In genomic region chr12:42237052-42237852, GRCh38 we compare ENCODE assay signal across 8 cellular contexts. TPM values are rescaled to one million over a fixed set of nuclear protein-coding genes. Genes with fewer than 3 reads are reported as not detected.
DNase-seq lines count a peak whose midpoint lies in the region; ATAC-seq and TF ChIP-seq lines count a peak whose summit lies in the region.

No MANE protein-coding gene starts in this region.

- no peaks in the 10 kb centered on the region for H3K27me3 ChIP-seq in Peyer's patch
- H3K27me3 ChIP-seq in fibroblast of lung (ENCODE audit: control insufficient read depth, insufficient read depth, low read length) = no peaks in the 10 kb centered on the region
- no peaks in the 10 kb centered on the region for H3K27me3 ChIP-seq in naive thymus-derived CD4-positive, alpha-beta T cell (ENCODE audit: control insufficient read depth in 2 of 2, insufficient read depth in 2 of 2, low read length in 2 of 2)

- no peaks in the 10 kb centered on the region for H3K36me3 ChIP-seq in Peyer's patch
- H3K36me3 ChIP-seq in fibroblast of lung (ENCODE audit: control insufficient read depth, insufficient read depth, low read length) = no peaks in the 10 kb centered on the region
- peaks cover 0 to 8% (median 0%) of the 10 kb centered on the region in 3 experiments for H3K36me3 ChIP-seq in naive thymus-derived CD4-positive, alpha-beta T cell (ENCODE audit: control insufficient read depth in 2 of 3, insufficient read depth in 3 of 3, low read length in 3 of 3)

- POLR2A ChIA-PET in naive thymus-derived CD4-positive, alpha-beta T cell (lab: Charles Lee) = interaction anchor here (3.2 kb wide), 1 partner anchor 89 kb away, joined by 15 read pairs; the partner anchor contains the start of genes PPHLN1 and ZCRB1

- H3K27me3 Mint-ChIP-seq in naive thymus-derived CD4-positive, alpha-beta T cell = no peaks in the 10 kb centered on the region
- no peaks in the 10 kb centered on the region for H3K27me3 Mint-ChIP-seq in stimulated activated naive B cell treated with anti-CD40 and anti-IgM and Interleukin-4, amounts not matched to agents 10 μg/mL and 1 μg/mL and 100 μg/mL, for 72 hours

- DNase-seq in DMS53 treated with DMSO at 0.1 percent for 48 hours (lab: John Stamatoyannopoulos, UW; ENCODE audit: unreplicated experiment) (peak; percentile 94), HuH-7 (ENCODE audit: low spot score) (peak; percentile 85), Peyer's patch (peak; percentile 76 to 90 (median 86)), activated T-helper 1 cell treated with Interleukin-2 at 50 U/mL for 16 hours (ENCODE audit: low read depth) (peak; percentile 57), fibroblast of lung (ENCODE audit: low read depth in 2 of 2) (peak; percentile 72 to 83)
- peak; percentile 60 to 75 (median 71) for DNase-seq in naive thymus-derived CD4-positive, alpha-beta T cell
- peak; percentile 75 for DNase-seq in stimulated activated naive B cell treated with anti-CD40 and anti-IgM and Interleukin-4, amounts not matched to agents 10 μg/mL and 1 μg/mL and 100 μg/mL, for 72 hours

- H3K9me3 ChIP-seq in Peyer's patch (no peaks in the 10 kb centered on the region), fibroblast of lung (ENCODE audit: control insufficient read depth, insufficient read depth, low read depth, low read length) (no peaks in the 10 kb centered on the region)
- no peaks in the 10 kb centered on the region for H3K9me3 ChIP-seq in naive thymus-derived CD4-positive, alpha-beta T cell (ENCODE audit: control insufficient read depth in 2 of 3, low read length in 3 of 3)

- peaks cover 3 to 24% (median 5%) of the 10 kb centered on the region in 4 donors for H3K4me1 ChIP-seq in Peyer's patch
- peaks cover 11% of the 10 kb centered on the region for H3K4me1 ChIP-seq in fibroblast of lung (ENCODE audit: control insufficient read depth, extremely low read depth, insufficient read depth, low read length)
- peaks cover 18 to 23% of the 10 kb centered on the region in 2 donors for H3K4me1 ChIP-seq in naive thymus-derived CD4-positive, alpha-beta T cell (ENCODE audit: control insufficient read depth in 2 of 2, insufficient read depth in 2 of 2, low read length in 2 of 2)

- ATAC-seq in GM21526 (IDR thresholded peaks at IDR 0.05; ENCODE audit: low FRiP score, unreplicated experiment) = peak; percentile 75
- ATAC-seq in naive thymus-derived CD4-positive, alpha-beta T cell = peak; percentile 82
- ATAC-seq in stimulated activated naive B cell treated with anti-CD40 and anti-IgM and Interleukin-4, amounts not matched to agents 10 μg/mL and 1 μg/mL and 100 μg/mL, for 72 hours (replicated peaks) = peak; percentile 88 to 89

- peaks cover 31 to 58% (median 47%) of the 10 kb centered on the region in 7 donors for H3K4me1 Mint-ChIP-seq in naive thymus-derived CD4-positive, alpha-beta T cell
- H3K4me1 Mint-ChIP-seq in stimulated activated naive B cell treated with anti-CD40 and anti-IgM and Interleukin-4, amounts not matched to agents 10 μg/mL and 1 μg/mL and 100 μg/mL, for 72 hours = peaks cover 17 to 31% of the 10 kb centered on the region in 2 donors

- H4K20me1 ChIP-seq in fibroblast of lung (ENCODE audit: control insufficient read depth, extremely low read depth, insufficient read depth, low read length) = no peaks in the 10 kb centered on the region

- H3K4me3 Mint-ChIP-seq in naive thymus-derived CD4-positive, alpha-beta T cell = peak overlapping the region; percentile 90 to 97 (median 92)
- H3K4me3 Mint-ChIP-seq in stimulated activated naive B cell treated with anti-CD40 and anti-IgM and Interleukin-4, amounts not matched to agents 10 μg/mL and 1 μg/mL and 100 μg/mL, for 72 hours = peak overlapping the region; percentile 90

- peak overlapping the region; percentile 95 to 96 (median 95) for H3K27ac ChIP-seq in Peyer's patch
- H3K27ac ChIP-seq in fibroblast of lung (ENCODE audit: insufficient read depth, low read length) = peak overlapping the region; percentile 76
- H3K27ac ChIP-seq in naive thymus-derived CD4-positive, alpha-beta T cell (ENCODE audit: low read depth, low read length) = peak overlapping the region; percentile 92

- H3K9me3 Mint-ChIP-seq in naive thymus-derived CD4-positive, alpha-beta T cell = no peaks in the 10 kb centered on the region
- H3K9me3 Mint-ChIP-seq in stimulated activated naive B cell treated with anti-CD40 and anti-IgM and Interleukin-4, amounts not matched to agents 10 μg/mL and 1 μg/mL and 100 μg/mL, for 72 hours = no peaks in the 10 kb centered on the region

- peaks cover 31% of the 10 kb centered on the region for H3K79me2 ChIP-seq in fibroblast of lung (ENCODE audit: control insufficient read depth, insufficient read depth, low read length)

- peak overlapping the region; percentile 82 to 94 (median 89) for H3K27ac Mint-ChIP-seq in naive thymus-derived CD4-positive, alpha-beta T cell
- peak overlapping the region; percentile 91 for H3K27ac Mint-ChIP-seq in stimulated activated naive B cell treated with anti-CD40 and anti-IgM and Interleukin-4, amounts not matched to agents 10 μg/mL and 1 μg/mL and 100 μg/mL, for 72 hours

- CTCF ChIA-PET in naive thymus-derived CD4-positive, alpha-beta T cell (lab: Charles Lee) = no interaction called here

- H3K36me3 Mint-ChIP-seq in naive thymus-derived CD4-positive, alpha-beta T cell = peaks cover 0 to 22% (median 5%) of the 10 kb centered on the region in 5 donors
- H3K36me3 Mint-ChIP-seq in stimulated activated naive B cell treated with anti-CD40 and anti-IgM and Interleukin-4, amounts not matched to agents 10 μg/mL and 1 μg/mL and 100 μg/mL, for 72 hours = peaks cover 4 to 12% of the 10 kb centered on the region in 2 donors

- peak in 1 of 2 donors; percentile 8 for TF ChIP-seq POLR2A in Peyer's patch (IDR thresholded peaks at IDR 0.05)

- TF ChIP-seq CTCF in Peyer's patch (IDR thresholded peaks at IDR 0.05) (peak in 4 of 6 experiments; percentile 38 to 57 (median 54)), fibroblast of lung (conservative IDR thresholded peaks at IDR 0.05 in 1 of 2, IDR thresholded peaks at IDR 0.05 in 1 of 2; ENCODE audit: low read depth in 1 of 2, low read length in 2 of 2) (peak; percentile 22 to 42)

- peak overlapping the region; percentile 92 for H3K9ac ChIP-seq in fibroblast of lung (ENCODE audit: insufficient read depth, low read length)

- peak overlapping the region; percentile 81 for H3K4me2 ChIP-seq in fibroblast of lung (ENCODE audit: extremely low read depth, insufficient read depth, low read length)

- H3K4me3 ChIP-seq in Peyer's patch (peak overlapping the region; percentile 82 to 97 (median 94)), fibroblast of lung (replicated peaks in 1 of 4; ENCODE audit: control extremely low read depth in 1 of 4, insufficient read depth in 1 of 4, low read depth in 3 of 4, low read length in 4 of 4) (peak overlapping the region; percentile 70 to 85 (median 78))
- H3K4me3 ChIP-seq in naive thymus-derived CD4-positive, alpha-beta T cell (ENCODE audit: low read length) = peak overlapping the region; percentile 58

- intact Hi-C loops in naive thymus-derived CD4-positive, alpha-beta T cell (cut with micrococcal nuclease) = loop anchor here (1.0 to 5.0 kb wide), 4 partner anchors 95 to 1570 kb away; partner anchors contain the start of genes IRAK4 (in 1 of the 2), PUS7L (in 1 of the 2) and TWF1 (in 1 of the 2)

- peak overlapping the region; percentile 85 for H2AFZ ChIP-seq in fibroblast of lung (ENCODE audit: low read length)

RNA-seq across cellular contexts. Expression of gene YAF2, which starts 0.8 kb away (rescaled TPM):
- total RNA-seq in Peyer's patch (10 to 100 TPM; 22.9 to 89.1 (median 42.9) TPM), fibroblast of lung (9.0 and 18.0 TPM in 2 replicates)
- polyA plus RNA-seq in fibroblast of lung = 12.2 and 25.2 TPM in 2 replicates
- 11.4 and 14.4 TPM in 2 replicates for polyA plus RNA-seq in fibroblast of lung (2012)
- 0.67 and 0.70 TPM in 2 replicates for polyA minus RNA-seq in fibroblast of lung (ENCODE audit: low replicate concordance)
- total RNA-seq in naive thymus-derived CD4-positive, alpha-beta T cell = 10 to 100 TPM; 36.3 to 56.2 (median 42.4) TPM
- polyA plus RNA-seq in naive thymus-derived CD4-positive, alpha-beta T cell = 10 to 100 TPM in 1 of 2 donors, 1 to 10 TPM in 1; 7.7 to 15.7 TPM

Comparison
In these comparisons a context has a peak if more than half of its experiments do, and no peak if none do; other contexts are left out.
1. Peak in every context shown above with its lines: DNase-seq, ATAC-seq, H3K4me3 ChIP-seq and H3K27ac ChIP-seq.